ENCODE assay signal across 35 cellular contexts in the genomic region with DNA sequence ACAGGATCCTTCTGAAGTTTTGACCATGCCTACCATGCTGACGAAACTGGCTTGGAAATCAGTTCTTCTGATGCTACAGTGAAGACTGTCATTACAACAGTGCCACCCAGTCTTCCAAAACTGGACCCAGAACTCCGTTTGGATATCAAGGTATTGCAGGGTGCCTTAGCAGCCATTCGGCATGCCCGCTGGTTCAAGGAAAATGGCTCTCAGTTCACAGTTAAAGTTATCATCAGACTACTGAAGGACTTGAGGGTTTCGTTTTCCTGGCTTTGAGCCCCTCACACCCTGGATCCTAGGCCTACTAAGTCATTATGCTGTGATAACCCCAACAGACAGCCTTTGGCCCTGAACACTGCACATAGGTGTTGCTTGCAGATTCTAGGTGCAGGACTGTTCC.
"Had no signal": no experiment of that assay in that cellular context is flagged by ENCODE, and none has a peak within 500 bp of the region (broad histone marks: within the 10 kb centered on the region; RNA-seq: fewer than 3 reads in every experiment).

No MANE protein-coding gene starts in this region.

- H3K36me3 ChIP-seq: ascending aorta, brain microvascular endothelial cell, breast epithelium had no signal

- H3K9me3 Mint-ChIP-seq: activated B cell treated with CpG ODN at 0.5 μM for 24 hours; activated CD4-positive, alpha-beta memory T cell treated with anti-CD3 and anti-CD28 coated beads for 36 hours; activated CD4-positive, alpha-beta T cell treated with anti-CD3 and anti-CD28 coated beads, Interleukin-2, amount 10 ng/mL, durations not matched to agents 24 days and 14 days; activated CD8-positive, alpha-beta T cell treated with anti-CD3 and anti-CD28 coated beads for 36 hours; activated naive CD4-positive, alpha-beta T cell treated with anti-CD3 and anti-CD28 coated beads, Interleukin-2, amount 50 U/mL, for 24 hours; activated naive CD8-positive, alpha-beta T cell treated with anti-CD3 and anti-CD28 coated beads, Interleukin-2, amount 10 ng/mL, durations not matched to agents 7 days and 5 days; activated naive CD8-positive, alpha-beta T cell treated with anti-CD3 and anti-CD28 coated beads, Interleukin-2, amount 50 U/mL, for 24 hours; activated T-helper 2 cell treated with anti-CD3 and anti-CD28 coated beads, Interferon-gamma antibody, Interleukin-2, Interleukin-4, amounts not matched to agents 10 μg/mL and 5 μg/mL and 100 μg/mL, durations not matched to agents 14 hours and 24 hours and 36 hours; T-helper 1 cell treated with Interleukin-12 subunit alpha and Interleukin-12 subunit beta and Interleukin-4 antibody, amounts not matched to agents 30 μg/mL and 1 μg/mL, for 36 hours; T-helper 2 cell treated with Interferon-gamma antibody and Interleukin-4, amounts not matched to agents 5 μg/mL and 100 μg/mL, for 36 hours had no signal

- H3K9me3 ChIP-seq: ascending aorta, breast epithelium had no signal

- ATAC-seq: activated CD8-positive, alpha-beta T cell treated with anti-CD3 and anti-CD28 coated beads for 36 hours; activated naive CD8-positive, alpha-beta T cell treated with anti-CD3 and anti-CD28 coated beads, Interleukin-2, amount 50 U/mL, for 24 hours; activated T-cell treated with anti-CD3 and anti-CD28 coated beads, Interleukin-2, amount 50 U/mL, for 4 hours; activated T-cell treated with anti-CD3 and anti-CD28 coated beads, Interleukin-2, amount 50 U/mL, for 72 hours had no signal

- DNase-seq: activated B cell treated with CpG ODN at 0.5 μM for 24 hours; activated CD4-positive, alpha-beta memory T cell treated with anti-CD3 and anti-CD28 coated beads for 36 hours; activated CD4-positive, alpha-beta T cell treated with anti-CD3 and anti-CD28 coated beads for 4 hours; activated CD4-positive, alpha-beta T cell treated with anti-CD3 and anti-CD28 coated beads, Interleukin-2, amount 10 ng/mL, durations not matched to agents 24 days and 14 days; activated CD4-positive, alpha-beta T cell treated with anti-CD3 and anti-CD28 coated beads, Interleukin-2, amount 50 U/mL, for 1 hour; activated CD4-positive, alpha-beta T cell treated with anti-CD3 and anti-CD28 coated beads, Interleukin-2, amount 50 U/mL, for 4 hours; activated CD4-positive, CD25-positive, alpha-beta regulatory T cell treated with anti-CD3 and anti-CD28 coated beads, Interleukin-2, amount 50 U/mL, for 72 hours; activated CD8-positive, alpha-beta memory T cell treated with anti-CD3 and anti-CD28 coated beads, Interleukin-2, amount 50 U/mL, for 4 hours; activated CD8-positive, alpha-beta T cell treated with anti-CD3 and anti-CD28 coated beads for 36 hours; activated effector memory CD4-positive, alpha-beta T cell treated with Interleukin-2 at 50 U/mL for 16 hours; activated gamma-delta T cell; activated naive CD4-positive, alpha-beta T cell treated with anti-CD3 and anti-CD28 coated beads, Interleukin-2, amount 10 ng/mL, durations not matched to agents 7 days and 5 days; activated naive CD4-positive, alpha-beta T cell treated with Interleukin-2 at 50 U/mL for 16 hours; activated naive CD8-positive, alpha-beta T cell treated with anti-CD3 and anti-CD28 coated beads, Interleukin-2, amount 10 ng/mL, durations not matched to agents 7 days and 5 days; activated naive CD8-positive, alpha-beta T cell treated with anti-CD3 and anti-CD28 coated beads, Interleukin-2, amount 50 U/mL, for 24 hours; activated T-cell treated with anti-CD3 and anti-CD28 coated beads for 4 hours; activated T-cell treated with anti-CD3 and anti-CD28 coated beads, Interleukin-2, amount 50 U/mL, for 1 hour; activated T-cell treated with anti-CD3 and anti-CD28 coated beads, Interleukin-2, amount 50 U/mL, for 4 hours; activated T-cell treated with anti-CD3 and anti-CD28 coated beads, Interleukin-2, amount 50 U/mL, for 72 hours; amygdala; anterior cingulate cortex; brain microvascular endothelial cell; central memory CD4-positive, alpha-beta T cell; T-helper 1 cell; T-helper 2 cell; T-helper 9 cell had no signal

- H3K36me3 Mint-ChIP-seq: activated CD4-positive, alpha-beta memory T cell treated with anti-CD3 and anti-CD28 coated beads for 36 hours; activated naive CD4-positive, alpha-beta T cell treated with anti-CD3 and anti-CD28 coated beads, Interleukin-2, amount 10 ng/mL, durations not matched to agents 7 days and 5 days; activated naive CD4-positive, alpha-beta T cell treated with anti-CD3 and anti-CD28 coated beads, Interleukin-2, amount 50 U/mL, for 24 hours; activated naive CD8-positive, alpha-beta T cell; activated naive CD8-positive, alpha-beta T cell treated with anti-CD3 and anti-CD28 coated beads, Interleukin-2, amount 10 ng/mL, durations not matched to agents 7 days and 5 days had no signal

- H3K27me3 ChIP-seq: ascending aorta, brain microvascular endothelial cell, breast epithelium had no signal

- H3K27ac ChIP-seq: ascending aorta, brain microvascular endothelial cell, breast epithelium, VCaP had no signal

- H3K4me3 ChIP-seq: ascending aorta, breast epithelium had no signal

- H3K27ac Mint-ChIP-seq: activated B cell treated with CpG ODN at 0.5 μM for 24 hours; activated CD4-positive, alpha-beta memory T cell treated with anti-CD3 and anti-CD28 coated beads for 36 hours; activated CD4-positive, alpha-beta T cell treated with anti-CD3 and anti-CD28 coated beads, Interleukin-2, amount 10 ng/mL, durations not matched to agents 24 days and 14 days; activated CD8-positive, alpha-beta T cell treated with anti-CD3 and anti-CD28 coated beads for 36 hours; activated naive CD4-positive, alpha-beta T cell treated with anti-CD3 and anti-CD28 coated beads, Interleukin-2, amount 10 ng/mL, durations not matched to agents 7 days and 5 days; activated naive CD4-positive, alpha-beta T cell treated with anti-CD3 and anti-CD28 coated beads, Interleukin-2, amount 50 U/mL, for 24 hours; activated naive CD8-positive, alpha-beta T cell; activated naive CD8-positive, alpha-beta T cell treated with anti-CD3 and anti-CD28 coated beads, Interleukin-2, amount 10 ng/mL, durations not matched to agents 7 days and 5 days; activated naive CD8-positive, alpha-beta T cell treated with anti-CD3 and anti-CD28 coated beads, Interleukin-2, amount 50 U/mL, for 24 hours; activated T-cell treated with anti-CD3 and anti-CD28 coated beads, Interleukin-2, amount 50 U/mL, for 72 hours; activated T-helper 2 cell treated with anti-CD3 and anti-CD28 coated beads, Interferon-gamma antibody, Interleukin-2, Interleukin-4, amounts not matched to agents 10 μg/mL and 5 μg/mL and 100 μg/mL, durations not matched to agents 14 hours and 24 hours and 36 hours; T-helper 1 cell treated with Interleukin-12 subunit alpha and Interleukin-12 subunit beta and Interleukin-4 antibody, amounts not matched to agents 30 μg/mL and 1 μg/mL, for 36 hours; T-helper 2 cell treated with Interferon-gamma antibody and Interleukin-4, amounts not matched to agents 5 μg/mL and 100 μg/mL, for 36 hours had no signal

- H3K4me3 Mint-ChIP-seq: activated B cell treated with CpG ODN at 0.5 μM for 24 hours; activated CD4-positive, alpha-beta memory T cell treated with anti-CD3 and anti-CD28 coated beads for 36 hours; activated CD4-positive, alpha-beta T cell treated with anti-CD3 and anti-CD28 coated beads, Interleukin-2, amount 10 ng/mL, durations not matched to agents 24 days and 14 days; activated CD8-positive, alpha-beta T cell treated with anti-CD3 and anti-CD28 coated beads for 36 hours; activated naive CD4-positive, alpha-beta T cell treated with anti-CD3 and anti-CD28 coated beads, Interleukin-2, amount 10 ng/mL, durations not matched to agents 7 days and 5 days; activated naive CD4-positive, alpha-beta T cell treated with anti-CD3 and anti-CD28 coated beads, Interleukin-2, amount 50 U/mL, for 24 hours; activated naive CD8-positive, alpha-beta T cell; activated naive CD8-positive, alpha-beta T cell treated with anti-CD3 and anti-CD28 coated beads, Interleukin-2, amount 10 ng/mL, durations not matched to agents 7 days and 5 days; activated naive CD8-positive, alpha-beta T cell treated with anti-CD3 and anti-CD28 coated beads, Interleukin-2, amount 50 U/mL, for 24 hours; activated T-cell treated with anti-CD3 and anti-CD28 coated beads, Interleukin-2, amount 50 U/mL, for 4 hours; activated T-cell treated with anti-CD3 and anti-CD28 coated beads, Interleukin-2, amount 50 U/mL, for 72 hours; T-helper 1 cell treated with Interleukin-12 subunit alpha and Interleukin-12 subunit beta and Interleukin-4 antibody, amounts not matched to agents 30 μg/mL and 1 μg/mL, for 36 hours; T-helper 2 cell treated with Interferon-gamma antibody and Interleukin-4, amounts not matched to agents 5 μg/mL and 100 μg/mL, for 36 hours had no signal

- H3K27me3 Mint-ChIP-seq: activated B cell treated with CpG ODN at 0.5 μM for 24 hours; activated CD4-positive, alpha-beta memory T cell treated with anti-CD3 and anti-CD28 coated beads for 36 hours; activated CD4-positive, alpha-beta T cell treated with anti-CD3 and anti-CD28 coated beads, Interleukin-2, amount 10 ng/mL, durations not matched to agents 24 days and 14 days; activated CD8-positive, alpha-beta T cell treated with anti-CD3 and anti-CD28 coated beads for 36 hours; activated naive CD4-positive, alpha-beta T cell treated with anti-CD3 and anti-CD28 coated beads, Interleukin-2, amount 10 ng/mL, durations not matched to agents 7 days and 5 days; activated naive CD4-positive, alpha-beta T cell treated with anti-CD3 and anti-CD28 coated beads, Interleukin-2, amount 50 U/mL, for 24 hours; activated naive CD8-positive, alpha-beta T cell; activated naive CD8-positive, alpha-beta T cell treated with anti-CD3 and anti-CD28 coated beads, Interleukin-2, amount 10 ng/mL, durations not matched to agents 7 days and 5 days; activated naive CD8-positive, alpha-beta T cell treated with anti-CD3 and anti-CD28 coated beads, Interleukin-2, amount 50 U/mL, for 24 hours had no signal

- FAIRE-seq: TTC549 had no signal

- H3K4me1 Mint-ChIP-seq: activated B cell treated with CpG ODN at 0.5 μM for 24 hours; activated CD4-positive, alpha-beta T cell treated with anti-CD3 and anti-CD28 coated beads, Interleukin-2, amount 10 ng/mL, durations not matched to agents 24 days and 14 days; activated naive CD4-positive, alpha-beta T cell treated with anti-CD3 and anti-CD28 coated beads, Interleukin-2, amount 10 ng/mL, durations not matched to agents 7 days and 5 days; activated naive CD4-positive, alpha-beta T cell treated with anti-CD3 and anti-CD28 coated beads, Interleukin-2, amount 50 U/mL, for 24 hours; activated naive CD8-positive, alpha-beta T cell treated with anti-CD3 and anti-CD28 coated beads, Interleukin-2, amount 10 ng/mL, durations not matched to agents 7 days and 5 days; activated naive CD8-positive, alpha-beta T cell treated with anti-CD3 and anti-CD28 coated beads, Interleukin-2, amount 50 U/mL, for 24 hours had no signal
